1 cellular context compared by ENCODE assay signal in the genomic region with DNA sequence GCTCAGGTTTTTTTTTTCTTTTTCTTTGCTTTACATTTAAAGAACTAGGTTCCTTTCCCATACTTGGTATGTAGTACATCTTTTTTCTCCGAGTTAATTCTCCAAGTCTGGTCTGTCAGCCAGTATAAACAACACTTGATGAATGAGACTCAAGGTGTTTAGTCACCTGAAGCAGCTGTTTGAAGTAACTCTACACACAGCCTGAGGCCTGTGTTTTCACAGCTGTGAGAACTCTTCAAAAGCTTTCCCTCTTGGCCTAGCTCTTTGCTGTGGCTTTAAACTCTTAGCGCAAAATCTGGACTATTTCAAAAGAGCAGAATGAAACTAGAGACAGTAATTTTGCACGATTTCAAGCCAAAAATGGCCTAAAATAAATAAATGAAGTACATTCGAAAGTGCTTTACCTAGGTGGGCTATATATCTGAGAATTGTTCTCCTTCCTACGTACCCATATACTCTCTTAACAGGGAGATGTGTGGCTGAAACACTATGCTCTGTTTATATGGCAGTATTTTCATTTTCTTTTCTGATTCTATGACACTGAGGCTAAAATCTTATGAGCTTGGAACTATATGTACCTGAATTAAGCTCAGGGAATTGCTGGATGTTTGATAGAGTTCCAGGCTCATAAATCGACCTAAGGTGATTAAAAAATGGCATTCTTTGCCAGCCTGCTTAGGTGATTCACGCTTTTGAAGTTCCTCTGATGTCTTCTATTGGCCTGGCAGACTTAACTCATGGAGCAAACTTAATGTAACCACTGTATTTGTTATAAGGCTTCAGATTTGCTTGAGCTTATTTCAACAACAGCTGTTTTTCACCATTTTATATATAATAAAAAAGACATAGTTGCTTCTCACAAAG.
TF ChIP-seq lines count a peak whose summit lies in the region.

No MANE protein-coding gene starts in this region.

TF ChIP-seq in WTC11, 78 proteins besides CTCF, POLR2A, EP300 and RAD21 (continued from another document):
- no peak for TF ChIP-seq ATF6 (CRISPR knock-in tag; IDR thresholded peaks at IDR 0.05)
- TF ChIP-seq, protein P1, sequence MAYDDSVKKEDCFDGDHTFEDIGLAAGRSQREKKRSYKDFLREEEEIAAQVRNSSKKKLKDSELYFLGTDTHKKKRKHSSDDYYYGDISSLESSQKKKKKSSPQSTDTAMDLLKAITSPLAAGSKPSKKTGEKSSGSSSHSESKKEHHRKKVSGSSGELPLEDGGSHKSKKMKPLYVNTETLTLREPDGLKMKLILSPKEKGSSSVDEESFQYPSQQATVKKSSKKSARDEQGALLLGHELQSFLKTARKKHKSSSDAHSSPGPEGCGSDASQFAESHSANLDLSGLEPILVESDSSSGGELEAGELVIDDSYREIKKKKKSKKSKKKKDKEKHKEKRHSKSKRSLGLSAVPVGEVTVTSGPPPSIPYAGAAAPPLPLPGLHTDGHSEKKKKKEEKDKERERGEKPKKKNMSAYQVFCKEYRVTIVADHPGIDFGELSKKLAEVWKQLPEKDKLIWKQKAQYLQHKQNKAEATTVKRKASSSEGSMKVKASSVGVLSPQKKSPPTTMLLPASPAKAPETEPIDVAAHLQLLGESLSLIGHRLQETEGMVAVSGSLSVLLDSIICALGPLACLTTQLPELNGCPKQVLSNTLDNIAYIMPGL (CRISPR knock-in tag; IDR thresholded peaks at IDR 0.05), result no peak
- TF ChIP-seq, protein P2, sequence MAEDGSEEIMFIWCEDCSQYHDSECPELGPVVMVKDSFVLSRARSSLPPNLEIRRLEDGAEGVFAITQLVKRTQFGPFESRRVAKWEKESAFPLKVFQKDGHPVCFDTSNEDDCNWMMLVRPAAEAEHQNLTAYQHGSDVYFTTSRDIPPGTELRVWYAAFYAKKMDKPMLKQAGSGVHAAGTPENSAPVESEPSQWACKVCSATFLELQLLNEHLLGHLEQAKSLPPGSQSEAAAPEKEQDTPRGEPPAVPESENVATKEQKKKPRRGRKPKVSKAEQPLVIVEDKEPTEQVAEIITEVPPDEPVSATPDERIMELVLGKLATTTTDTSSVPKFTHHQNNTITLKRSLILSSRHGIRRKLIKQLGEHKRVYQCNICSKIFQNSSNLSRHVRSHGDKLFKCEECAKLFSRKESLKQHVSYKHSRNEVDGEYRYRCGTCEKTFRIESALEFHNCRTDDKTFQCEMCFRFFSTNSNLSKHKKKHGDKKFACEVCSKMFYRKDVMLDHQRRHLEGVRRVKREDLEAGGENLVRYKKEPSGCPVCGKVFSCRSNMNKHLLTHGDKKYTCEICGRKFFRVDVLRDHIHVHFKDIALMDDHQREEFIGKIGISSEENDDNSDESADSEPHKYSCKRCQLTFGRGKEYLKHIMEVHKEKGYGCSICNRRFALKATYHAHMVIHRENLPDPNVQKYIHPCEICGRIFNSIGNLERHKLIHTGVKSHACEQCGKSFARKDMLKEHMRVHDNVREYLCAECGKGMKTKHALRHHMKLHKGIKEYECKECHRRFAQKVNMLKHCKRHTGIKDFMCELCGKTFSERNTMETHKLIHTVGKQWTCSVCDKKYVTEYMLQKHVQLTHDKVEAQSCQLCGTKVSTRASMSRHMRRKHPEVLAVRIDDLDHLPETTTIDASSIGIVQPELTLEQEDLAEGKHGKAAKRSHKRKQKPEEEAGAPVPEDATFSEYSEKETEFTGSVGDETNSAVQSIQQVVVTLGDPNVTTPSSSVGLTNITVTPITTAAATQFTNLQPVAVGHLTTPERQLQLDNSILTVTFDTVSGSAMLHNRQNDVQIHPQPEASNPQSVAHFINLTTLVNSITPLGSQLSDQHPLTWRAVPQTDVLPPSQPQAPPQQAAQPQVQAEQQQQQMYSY (CRISPR knock-in tag; IDR thresholded peaks at IDR 0.05), result no peak
- no peak for TF ChIP-seq TCF7 (CRISPR knock-in tag; IDR thresholded peaks at IDR 0.05; ENCODE audit: low read depth)
- no peak for TF ChIP-seq TEAD4 (CRISPR knock-in tag; IDR thresholded peaks at IDR 0.05)
- TF ChIP-seq ETV6 (CRISPR knock-in tag; IDR thresholded peaks at IDR 0.05), result no peak
- TF ChIP-seq OVOL2 (CRISPR knock-in tag; IDR thresholded peaks at IDR 0.05; ENCODE audit: borderline replicate concordance), result no peak
- no peak for TF ChIP-seq ATF3 (CRISPR knock-in tag; conservative IDR thresholded peaks at IDR 0.05)
- TF ChIP-seq, protein P3, sequence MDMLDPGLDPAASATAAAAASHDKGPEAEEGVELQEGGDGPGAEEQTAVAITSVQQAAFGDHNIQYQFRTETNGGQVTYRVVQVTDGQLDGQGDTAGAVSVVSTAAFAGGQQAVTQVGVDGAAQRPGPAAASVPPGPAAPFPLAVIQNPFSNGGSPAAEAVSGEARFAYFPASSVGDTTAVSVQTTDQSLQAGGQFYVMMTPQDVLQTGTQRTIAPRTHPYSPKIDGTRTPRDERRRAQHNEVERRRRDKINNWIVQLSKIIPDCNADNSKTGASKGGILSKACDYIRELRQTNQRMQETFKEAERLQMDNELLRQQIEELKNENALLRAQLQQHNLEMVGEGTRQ (CRISPR knock-in tag; IDR thresholded peaks at IDR 0.05), result no peak
- no peak for TF ChIP-seq ARID4B (CRISPR knock-in tag; IDR thresholded peaks at IDR 0.05; ENCODE audit: borderline replicate concordance)
